9 cellular contexts compared by ENCODE assay signal in the genomic region with DNA sequence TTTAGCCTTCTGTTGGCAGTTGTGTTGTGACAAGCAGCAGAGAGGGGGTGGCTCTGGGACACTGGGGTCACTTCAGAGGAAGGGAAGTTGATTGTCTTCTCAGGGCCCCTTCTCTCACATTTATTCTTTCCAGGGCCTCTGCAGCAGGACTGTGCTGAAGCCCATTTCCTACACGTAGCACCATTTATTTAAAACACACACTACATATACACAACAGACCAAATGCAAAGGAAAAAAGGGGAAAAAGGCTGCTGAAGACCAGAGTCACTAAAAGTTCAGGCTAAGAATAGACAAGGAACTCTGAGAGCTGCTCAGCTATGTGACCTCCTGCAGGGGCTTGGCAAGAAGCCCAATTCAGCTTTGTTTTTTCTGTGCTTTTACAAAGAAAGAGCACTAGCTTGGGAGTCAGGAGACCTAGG. TPM values are rescaled to one million over a fixed set of nuclear protein-coding genes. Genes with fewer than 3 reads are reported as not detected.
DNase-seq lines count a peak whose midpoint lies in the region.
"Had no signal": no experiment of that assay in that cellular context is flagged by ENCODE, and none has a peak within 500 bp of the region (broad histone marks: within the 10 kb centered on the region; RNA-seq: fewer than 3 reads in every experiment).

No MANE protein-coding gene starts in this region.

- no peaks in the 10 kb centered on the region for H3K79me1 ChIP-seq in mesendoderm (ENCODE audit: low read length)

- no peak overlapping the region for H4K5ac ChIP-seq in mesendoderm (ENCODE audit: low read length)

- no peak overlapping the region for H4K8ac ChIP-seq in mesendoderm (ENCODE audit: low read depth, low read length)

- no peak overlapping the region for H3K23ac ChIP-seq in mesendoderm (ENCODE audit: low read length)

- peak overlapping the region; percentile 28 for H3K56ac ChIP-seq in mesendoderm (ENCODE audit: low read length)

- no peak overlapping the region for H2BK120ac ChIP-seq in mesendoderm (ENCODE audit: low read depth, low read length)

- DNase-seq in AG08396 (ENCODE audit: low spot score) (peak; percentile 58), MG63 (peak; percentile 41), cerebellar cortex (ENCODE audit: low spot score) (peak; percentile 18), mesendoderm (no peak), NCI-H2196 treated with DMSO at 0.1 percent for 48 hours (lab: John Stamatoyannopoulos, UW; ENCODE audit: unreplicated experiment) (no peak), NCI-H2081 (lab: John Stamatoyannopoulos, UW) (no peak), middle frontal gyrus (ENCODE audit: extremely low spot score, low spot score) (no peak)
- DNase-seq in effector CD4-positive, alpha-beta T cell = no peak

- H3K4me1 ChIP-seq in mesendoderm (ENCODE audit: control insufficient read depth, low read depth, low read length) = peaks cover 6% of the 10 kb centered on the region

- H3K9me3 ChIP-seq in MG63 = no peaks in the 10 kb centered on the region

- H3K4me2 ChIP-seq in mesendoderm (ENCODE audit: low read length) = no peak overlapping the region

- H2BK15ac ChIP-seq in mesendoderm (replicated peaks; ENCODE audit: low read depth) = no peak overlapping the region

- H2AK5ac ChIP-seq in mesendoderm (ENCODE audit: low read length) = no peak overlapping the region

- H3K36me3 ChIP-seq in MG63 = no peaks in the 10 kb centered on the region
- H3K36me3 ChIP-seq in mesendoderm (ENCODE audit: control insufficient read depth, insufficient read depth, low read length) = no peaks in the 10 kb centered on the region

- no peak overlapping the region for H3K4me3 ChIP-seq in MG63
- no peak overlapping the region for H3K4me3 ChIP-seq in mesendoderm (ENCODE audit: low read length)

- H3K79me2 ChIP-seq in mesendoderm (ENCODE audit: control insufficient read depth, insufficient read depth, low read length) = no peaks in the 10 kb centered on the region

- no peak overlapping the region for H3K18ac ChIP-seq in mesendoderm (ENCODE audit: low read length)

- no peak overlapping the region for H2BK5ac ChIP-seq in mesendoderm (ENCODE audit: low read length)

- WGBS in mesendoderm (ENCODE audit: extremely low coverage, insufficient coverage, low lambda C conversion rate) = no CpG with 5 or more reads among the region's 1 CpG

- H3K4ac ChIP-seq in mesendoderm (ENCODE audit: low read depth, low read length) = no peak overlapping the region

- H3K9ac ChIP-seq in mesendoderm (ENCODE audit: low read length) = no peak overlapping the region

- H3K27ac ChIP-seq in mesendoderm (ENCODE audit: low read depth, low read length) = no peak overlapping the region
- H3K27ac ChIP-seq: VCaP had no signal

- no peaks in the 10 kb centered on the region for H3K27me3 ChIP-seq in MG63
- no peaks in the 10 kb centered on the region for H3K27me3 ChIP-seq in mesendoderm (ENCODE audit: insufficient read depth, low read length, poor library complexity)

RNA-seq across cellular contexts. Expression of a gene that starts 28.3 kb away (rescaled TPM):
- total RNA-seq in MG63 (2014; rRNA removed; shearing (Covaris generic); ENCODE audit: low replicate concordance) = not detected in 2 replicates
- polyA plus RNA-seq in mesendoderm (2013, experiment 1 of 2) = 0.01 TPM
- not detected for polyA plus RNA-seq in mesendoderm (2013, experiment 2 of 2)

RNA-seq across cellular contexts. Expression of a gene that starts 39.4 kb away (rescaled TPM):
- total RNA-seq in MG63 (2014; rRNA removed; shearing (Covaris generic); ENCODE audit: low replicate concordance) = 0.16 and 2.0 TPM in 2 replicates
- polyA plus RNA-seq in mesendoderm (2013, experiment 1 of 2) = 1.1 TPM
- polyA plus RNA-seq in mesendoderm (2013, experiment 2 of 2) = 1.3 TPM

Comparison
In these comparisons a context has a peak if more than half of its experiments do, and no peak if none do; other contexts are left out.
1. DNase-seq: peak in AG08396 (single experiment), MG63 (single experiment) and cerebellar cortex (single experiment); none in mesendoderm (single experiment), NCI-H2196 treated with DMSO at 0.1 percent for 48 hours (single experiment), NCI-H2081 (0 of 2), middle frontal gyrus (single experiment) and effector CD4-positive, alpha-beta T cell (single experiment).